In the genomic region with DNA sequence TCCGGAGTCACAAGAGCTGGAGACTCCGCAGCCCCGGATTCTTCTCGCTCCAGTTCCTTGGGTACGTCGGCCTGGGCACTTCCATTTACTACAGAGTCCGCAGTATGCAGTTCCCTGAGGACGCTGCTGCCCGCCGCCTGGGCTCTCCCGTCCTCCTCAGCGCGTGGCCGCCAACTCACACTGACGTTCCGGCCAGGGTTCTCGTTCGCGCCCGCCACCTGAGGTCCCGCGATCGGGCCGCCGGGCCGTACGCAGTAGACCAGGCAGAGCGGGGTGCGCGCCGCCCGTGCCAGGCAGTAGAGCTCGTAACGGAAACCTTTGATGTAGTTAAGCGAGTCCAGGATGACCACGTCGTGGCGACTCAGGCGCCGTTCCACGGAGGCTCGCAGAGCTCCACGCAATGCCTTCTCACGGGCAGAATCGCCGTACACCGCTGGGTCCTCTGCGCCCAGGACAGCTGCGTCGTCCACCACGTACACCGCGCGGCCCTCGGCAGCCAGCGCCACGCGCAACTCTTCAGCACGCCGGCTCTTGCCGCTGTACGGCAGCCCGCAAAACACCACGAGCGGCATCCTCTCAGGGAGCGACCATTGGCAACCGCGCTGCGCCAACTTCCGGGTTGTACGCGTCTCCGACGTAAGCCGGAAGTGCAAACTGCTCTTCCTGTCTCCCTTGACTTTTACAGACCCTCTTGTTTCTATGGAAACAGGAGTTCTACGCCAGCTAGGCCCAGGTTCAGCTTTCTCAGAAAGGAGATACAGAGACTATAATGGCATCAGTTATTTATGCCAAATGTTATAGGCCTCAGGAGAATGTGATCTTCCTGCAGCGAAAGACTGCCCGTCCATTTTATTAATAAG, we compare ENCODE assay signal across 8 cellular contexts. TPM values are rescaled to one million over a fixed set of nuclear protein-coding genes. Genes with fewer than 3 reads are reported as not detected.
DNase-seq lines count a peak whose midpoint lies in the region; ATAC-seq, FAIRE-seq and TF ChIP-seq lines count a peak whose summit lies in the region.

A gene with protein sequence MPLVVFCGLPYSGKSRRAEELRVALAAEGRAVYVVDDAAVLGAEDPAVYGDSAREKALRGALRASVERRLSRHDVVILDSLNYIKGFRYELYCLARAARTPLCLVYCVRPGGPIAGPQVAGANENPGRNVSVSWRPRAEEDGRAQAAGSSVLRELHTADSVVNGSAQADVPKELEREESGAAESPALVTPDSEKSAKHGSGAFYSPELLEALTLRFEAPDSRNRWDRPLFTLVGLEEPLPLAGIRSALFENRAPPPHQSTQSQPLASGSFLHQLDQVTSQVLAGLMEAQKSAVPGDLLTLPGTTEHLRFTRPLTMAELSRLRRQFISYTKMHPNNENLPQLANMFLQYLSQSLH (minus strand): TSS at position 621 of the 860 bp plus-strand sequence. CDS start 49 bp downstream, at position 572.

- H3K27me3 ChIP-seq in esophagus squamous epithelium = no peaks in the 10 kb centered on the region

- peaks cover 4 to 8% of the 10 kb centered on the region in 2 donors for H3K36me3 Mint-ChIP-seq in activated T-cell treated with anti-CD3 and anti-CD28 coated beads, Interleukin-2, amount 50 U/mL, for 72 hours (ENCODE audit: insufficient read depth in 2 of 2)

- WGBS in esophagus squamous epithelium, 2 donors = 21 to 43% methylated on average over 2 to 8 of the region's 78 CpGs

- ATAC-seq in GM21825 (IDR thresholded peaks at IDR 0.05; ENCODE audit: unreplicated experiment) = peak; percentile 80
- ATAC-seq in activated T-cell treated with anti-CD3 and anti-CD28 coated beads, Interleukin-2, amount 50 U/mL, for 72 hours (replicated peaks in 1 of 2) = peak; percentile 96 to 97

- peak within 1 kb of the TSS; percentile 94 for H3K27ac Mint-ChIP-seq in activated T-cell treated with anti-CD3 and anti-CD28 coated beads, Interleukin-2, amount 50 U/mL, for 72 hours

- H3K27ac ChIP-seq in KOPT-K1 (ENCODE audit: low read depth, low read length, poor library complexity, severe bottlenecking) (peak within 1 kb of the TSS; percentile 75), esophagus squamous epithelium (peak within 1 kb of the TSS; percentile 86 to 96 (median 93))

- H3K4me3 Mint-ChIP-seq in activated T-cell treated with anti-CD3 and anti-CD28 coated beads, Interleukin-2, amount 50 U/mL, for 72 hours = peak within 1 kb of the TSS; percentile 93 to 98

- no peaks in the 10 kb centered on the region for H3K27me3 Mint-ChIP-seq in activated T-cell treated with anti-CD3 and anti-CD28 coated beads, Interleukin-2, amount 50 U/mL, for 72 hours (ENCODE audit: low read depth)

- H3K9me3 ChIP-seq in KOPT-K1 (ENCODE audit: insufficient read depth, low read length, poor library complexity, severe bottlenecking) (no peaks in the 10 kb centered on the region), esophagus squamous epithelium (no peaks in the 10 kb centered on the region)

- H3K4me1 ChIP-seq in esophagus squamous epithelium = peaks cover 14 to 38% (median 16%) of the 10 kb centered on the region in 3 donors

- peak in 2 of 4 donors; percentile 51 to 57 for TF ChIP-seq POLR2A in esophagus squamous epithelium (IDR thresholded peaks at IDR 0.05)

- no peaks in the 10 kb centered on the region for H3K9me3 Mint-ChIP-seq in activated T-cell treated with anti-CD3 and anti-CD28 coated beads, Interleukin-2, amount 50 U/mL, for 72 hours

- peak; percentile 4 for FAIRE-seq in RCC 7860 (lab: Jason Lieb, UNC)

- TF ChIP-seq CTCF in esophagus squamous epithelium (IDR thresholded peaks at IDR 0.05) = no peak

- peaks cover 39% of the 10 kb centered on the region for H3K4me1 Mint-ChIP-seq in activated T-cell treated with anti-CD3 and anti-CD28 coated beads, Interleukin-2, amount 50 U/mL, for 72 hours (ENCODE audit: low read depth)

- H3K36me3 ChIP-seq in KOPT-K1 (ENCODE audit: insufficient read depth, low read length) (peaks cover 33% of the 10 kb centered on the region), esophagus squamous epithelium (peaks cover 0 to 9% (median 0%) of the 10 kb centered on the region in 3 donors)

- intact Hi-C loops in esophagus squamous epithelium (cut with DNase I) = no loop called here

- H3K4me3 ChIP-seq in esophagus squamous epithelium = peak within 1 kb of the TSS; percentile 71 to 96 (median 83)

- DNase-seq in DMS79 treated with DMSO at 0.1 percent for 48 hours (lab: John Stamatoyannopoulos, UW) (peak; percentile 87), RCC 7860 (ENCODE audit: low spot score) (peak; percentile 82), esophagus squamous epithelium (lab: John Stamatoyannopoulos, UW) (peak; percentile 35), myocyte (ENCODE audit: low read depth) (peak; percentile 94)
- DNase-seq in activated T-cell treated with anti-CD3 and anti-CD28 coated beads, Interleukin-2, amount 50 U/mL, for 72 hours = peak; percentile 87 to 92
- DNase-seq in stimulated activated CD8-positive, alpha-beta memory T cell treated with anti-CD3 and anti-CD28 coated beads, Interleukin-7, amount 100 ng/mL, for 48 hours (ENCODE audit: extremely low read depth in 1 of 2, low read depth in 1 of 2) = peak; percentile 64 to 82

RNA-seq across cellular contexts. Expression of the gene that starts here (rescaled TPM):
- 10 to 100 TPM; 10.7 to 12.9 TPM for total RNA-seq in activated T-cell treated with anti-CD3 and anti-CD28 coated beads, Interleukin-2, amount 50 U/mL, for 72 hours
- total RNA-seq in esophagus squamous epithelium = 1 to 10 TPM; 4.8 to 8.6 (median 7.7) TPM
- total RNA-seq in myocyte = 11.6 and 11.9 TPM in 2 replicates
- polyA plus RNA-seq in myocyte (2012) = 8.7 TPM

Comparison
In these comparisons a context has a peak if more than half of its experiments do, and no peak if none do; other contexts are left out.
1. Peak in every context shown above with its lines: DNase-seq, ATAC-seq, H3K4me3 ChIP-seq and H3K27ac ChIP-seq.
2. DNase-seq: peak in every context shown above with its lines; median percentile 94 in myocyte; 90 in activated T-cell treated with anti-CD3 and anti-CD28 coated beads, Interleukin-2, amount 50 U/mL, for 72 hours; 87 in DMS79 treated with DMSO at 0.1 percent for 48 hours; 82 in RCC 7860; 73 in stimulated activated CD8-positive, alpha-beta memory T cell treated with anti-CD3 and anti-CD28 coated beads, Interleukin-7, amount 100 ng/mL, for 48 hours; 35 in esophagus squamous epithelium.